19 cellular contexts compared by ENCODE assay signal in the genomic region with DNA sequence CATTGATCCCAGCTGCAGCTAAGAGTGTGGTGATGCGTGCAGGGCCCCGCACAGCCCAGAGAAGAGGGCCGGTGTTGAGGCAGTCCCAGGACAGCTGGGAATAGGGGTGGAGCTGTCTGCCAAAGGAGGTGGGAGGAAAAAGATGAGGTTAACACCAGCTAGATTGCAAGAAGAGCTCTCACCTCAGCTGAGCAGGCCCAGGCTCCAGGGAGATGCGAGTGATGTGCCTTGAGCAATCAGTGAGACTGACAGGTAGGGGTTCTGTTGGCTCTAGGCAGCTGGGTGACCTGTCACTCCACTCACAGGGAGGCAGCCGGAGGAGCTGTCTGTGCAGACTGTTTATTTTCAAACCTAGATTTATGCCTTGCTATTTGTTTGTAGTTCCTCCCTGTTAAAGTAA.
DNase-seq lines count a peak whose midpoint lies in the region; ATAC-seq and TF ChIP-seq lines count a peak whose summit lies in the region.
"Had no signal": no experiment of that assay in that cellular context is flagged by ENCODE, and none has a peak within 500 bp of the region (broad histone marks: within the 10 kb centered on the region; RNA-seq: fewer than 3 reads in every experiment).

No MANE protein-coding gene starts in this region.

- no peak overlapping the region for H2BK120ac ChIP-seq in H9 (ENCODE audit: low read depth, low read length, poor library complexity, severe bottlenecking)

- no peak overlapping the region for H3K18ac ChIP-seq in H9 (ENCODE audit: insufficient read length, low read depth, low read length)

- H3K27ac ChIP-seq in H9 (ENCODE audit: insufficient read length, low read depth, low read length) (no peak overlapping the region), endodermal cell (ENCODE audit: low read depth, low read length) (no peak overlapping the region), muscle layer of colon (ENCODE audit: low read depth, low read length) (peak overlapping the region; percentile 4), prostate gland (no peak overlapping the region), suprapubic skin (no peak overlapping the region)
- H3K27ac ChIP-seq: BLaER1, KMS-11, PC-9 had no signal

- no peak overlapping the region for H2AK5ac ChIP-seq in H9 (ENCODE audit: insufficient read length, low read length)

- no peak overlapping the region for H3K4me3 Mint-ChIP-seq in H9
- no peak overlapping the region for H3K4me3 Mint-ChIP-seq in endodermal cell
- H3K4me3 Mint-ChIP-seq: CD4-positive, CD25-positive, alpha-beta regulatory T cell; IgD-negative memory B cell had no signal

- H4K20me1 ChIP-seq in H9 (ENCODE audit: control insufficient read depth, insufficient read depth, insufficient read length): no peaks in the 10 kb centered on the region
- H4K20me1 ChIP-seq: BLaER1 had no signal

- no peak for TF ChIP-seq EP300 in suprapubic skin (IDR thresholded peaks at IDR 0.05)

- H3K14ac ChIP-seq in H9 (ENCODE audit: insufficient read depth, low read length): no peak overlapping the region

- H4K5ac ChIP-seq in H9 (ENCODE audit: insufficient read length, low read depth, low read length): no peak overlapping the region

- H4K91ac ChIP-seq in H9 (ENCODE audit: insufficient read length, low read depth, low read length): no peak overlapping the region

- H3K27me3 Mint-ChIP-seq in H9 (ENCODE audit: low read depth): no peaks in the 10 kb centered on the region; the same call in none of the 2 replicates
- no peaks in the 10 kb centered on the region for H3K27me3 Mint-ChIP-seq in endodermal cell (ENCODE audit: insufficient read depth)

- no peaks in the 10 kb centered on the region for H3K36me3 Mint-ChIP-seq in H9 (ENCODE audit: insufficient read depth in 1 of 3, low read depth in 3 of 3)
- no peaks in the 10 kb centered on the region for H3K36me3 Mint-ChIP-seq in endodermal cell (ENCODE audit: low read depth)
- H3K36me3 Mint-ChIP-seq: CD4-positive, CD25-positive, alpha-beta regulatory T cell; IgD-negative memory B cell had no signal

- H3K4me3 ChIP-seq in endodermal cell (ENCODE audit: low read length): no peak overlapping the region
- no peak overlapping the region for H3K4me3 ChIP-seq in muscle layer of colon (ENCODE audit: low read depth in 1 of 2, low read length in 2 of 2)
- no peak overlapping the region for H3K4me3 ChIP-seq in prostate gland
- no peak overlapping the region for H3K4me3 ChIP-seq in suprapubic skin
- H3K4me3 ChIP-seq: BLaER1, PC-9 had no signal

- H3K79me1 ChIP-seq in H9 (ENCODE audit: insufficient read depth, low read depth, low read length, poor library complexity, severe bottlenecking): no peaks in the 10 kb centered on the region

- no peaks in the 10 kb centered on the region for H3K9me3 ChIP-seq in H9 (ENCODE audit: control insufficient read depth, low read depth, low read length)
- no peaks in the 10 kb centered on the region for H3K9me3 ChIP-seq in endodermal cell (ENCODE audit: control insufficient read depth, low read length)
- no peaks in the 10 kb centered on the region for H3K9me3 ChIP-seq in muscle layer of colon (ENCODE audit: low read length)
- H3K9me3 ChIP-seq in prostate gland: no peaks in the 10 kb centered on the region
- H3K9me3 ChIP-seq in suprapubic skin: no peaks in the 10 kb centered on the region
- H3K9me3 ChIP-seq: BLaER1 had no signal

- ATAC-seq in omental fat pad (ENCODE audit: low FRiP score): no peak
- ATAC-seq in GM18873 (IDR thresholded peaks at IDR 0.05; ENCODE audit: low FRiP score, unreplicated experiment): no peak
- no peak for ATAC-seq in HG03045 (IDR thresholded peaks at IDR 0.05; ENCODE audit: unreplicated experiment)
- ATAC-seq: Right ventricle myocardium inferior had no signal

- no peak overlapping the region for H2BK15ac ChIP-seq in H9 (ENCODE audit: low read depth, low read length)

- H3K9me3 Mint-ChIP-seq in H9 (no peaks in the 10 kb centered on the region), endodermal cell (no peaks in the 10 kb centered on the region)
- H3K9me3 Mint-ChIP-seq: IgD-negative memory B cell had no signal

- no peak overlapping the region for H3K56ac ChIP-seq in H9 (ENCODE audit: insufficient read length, low read depth, low read length)

- no peak overlapping the region for H3K23ac ChIP-seq in H9 (ENCODE audit: insufficient read length, low read depth, low read length)

- H3K36me3 ChIP-seq in endodermal cell (ENCODE audit: control insufficient read depth, insufficient read depth, low read length): no peaks in the 10 kb centered on the region
- no peaks in the 10 kb centered on the region for H3K36me3 ChIP-seq in muscle layer of colon (ENCODE audit: insufficient read depth, low read length)
- H3K36me3 ChIP-seq in prostate gland: no peaks in the 10 kb centered on the region
- no peaks in the 10 kb centered on the region for H3K36me3 ChIP-seq in suprapubic skin
- H3K36me3 ChIP-seq: BLaER1 had no signal

- H3K23me2 ChIP-seq in H9 (ENCODE audit: insufficient read length, low read depth, low read length, poor library complexity, severe bottlenecking): no peaks in the 10 kb centered on the region

- no CpG with 5 or more reads among the region's 5 CpGs for WGBS in H9 (ENCODE audit: extremely low coverage, insufficient read length, low lambda C conversion rate)
- 91 to 95% methylated on average over 4 to 5 of the region's 5 CpGs for WGBS in endodermal cell (ENCODE audit: insufficient coverage in 1 of 2, insufficient read length in 1 of 2), 2 experiments
- WGBS in prostate gland: 50% methylated on average over 5 of the region's 5 CpGs
- 68% methylated on average over 5 of the region's 5 CpGs for WGBS in suprapubic skin

- TF ChIP-seq POLR2A in prostate gland (IDR thresholded peaks at IDR 0.05) (no peak), suprapubic skin (IDR thresholded peaks at IDR 0.05) (no peak)

- no peak overlapping the region for H3K4ac ChIP-seq in H9 (ENCODE audit: low read depth, low read length)

- no peak overlapping the region for H3K9ac ChIP-seq in H9 (ENCODE audit: extremely low read depth, insufficient read length, low read length)
- H3K9ac ChIP-seq in endodermal cell (ENCODE audit: extremely low read depth, low read length, poor library complexity, severe bottlenecking): no peak overlapping the region
- no peak overlapping the region for H3K9ac ChIP-seq in muscle layer of colon (ENCODE audit: low read length)
- H3K9ac ChIP-seq: BLaER1, KMS-11 had no signal

- H3K4me1 Mint-ChIP-seq in H9 (peaks cover 3 to 5% of the 10 kb centered on the region in 2 experiments; a peak in 3 of 4 replicates), endodermal cell (peaks cover 2% of the 10 kb centered on the region)
- H3K4me1 Mint-ChIP-seq: CD4-positive, CD25-positive, alpha-beta regulatory T cell; IgD-negative memory B cell had no signal

- H3K27me3 ChIP-seq in H9 (ENCODE audit: insufficient read depth, low read length): no peaks in the 10 kb centered on the region
- no peaks in the 10 kb centered on the region for H3K27me3 ChIP-seq in endodermal cell (ENCODE audit: control insufficient read depth, insufficient read depth, low read length, poor library complexity, severe bottlenecking)
- H3K27me3 ChIP-seq in muscle layer of colon (ENCODE audit: control insufficient read depth in 1 of 2, insufficient read depth in 2 of 2, low read length in 2 of 2): no peaks in the 10 kb centered on the region
- H3K27me3 ChIP-seq in prostate gland (replicated peaks; ENCODE audit: insufficient read depth): no peaks in the 10 kb centered on the region
- H3K27me3 ChIP-seq in suprapubic skin: peaks cover 4% of the 10 kb centered on the region
- H3K27me3 ChIP-seq: BLaER1 had no signal

- H2BK12ac ChIP-seq in H9 (ENCODE audit: insufficient read length, low read depth, low read length): no peak overlapping the region

- DNase-seq in H9: no peak
- DNase-seq in endodermal cell: peak; percentile 50
- DNase-seq in prostate gland (ENCODE audit: low spot score): peak; percentile 19
- no peak for DNase-seq in omental fat pad (ENCODE audit: low spot score)
- DNase-seq in suprapubic skin (ENCODE audit: low spot score in 2 of 2): no peak
- DNase-seq: CD4-positive, CD25-positive, alpha-beta regulatory T cell; NCI-H1048; NCI-H1417; NCI-H1694; NCI-H2029 treated with DMSO at 0.1 percent for 48 hours; NCI-H526; PC-9 had no signal

- H2AFZ ChIP-seq in H9 (ENCODE audit: low read length): no peak overlapping the region

- H3K79me2 ChIP-seq in H9 (ENCODE audit: insufficient read depth, low read length): no peaks in the 10 kb centered on the region

- TF ChIP-seq CTCF in H9 (conservative IDR thresholded peaks at IDR 0.05) (no peak), endodermal cell (conservative IDR thresholded peaks at IDR 0.05) (no peak), prostate gland (IDR thresholded peaks at IDR 0.05) (no peak), omental fat pad (IDR thresholded peaks at IDR 0.05) (no peak), suprapubic skin (IDR thresholded peaks at IDR 0.05) (no peak)

- H3K4me1 ChIP-seq in H9 (ENCODE audit: insufficient read depth, low read length) (no peaks in the 10 kb centered on the region; the same call in 1 of the 2 replicates), endodermal cell (ENCODE audit: control insufficient read depth, insufficient read depth, low read length) (no peaks in the 10 kb centered on the region), muscle layer of colon (ENCODE audit: insufficient read depth, low read length) (peaks cover 29% of the 10 kb centered on the region), prostate gland (replicated peaks) (peaks cover 5% of the 10 kb centered on the region), suprapubic skin (no peaks in the 10 kb centered on the region)
- H3K4me1 ChIP-seq: BLaER1 had no signal

- no peak overlapping the region for H4K8ac ChIP-seq in H9 (replicated peaks; ENCODE audit: insufficient read length, low read depth, low read length)

- intact Hi-C loops in prostate gland (cut with DNase I): no loop called here

- no peak overlapping the region for H3K4me2 ChIP-seq in H9 (ENCODE audit: insufficient read depth, insufficient read length, low read length)
- H3K4me2 ChIP-seq: BLaER1, KMS-11, PC-9 had no signal

- H3T11ph ChIP-seq in H9 (ENCODE audit: low read length): no peak overlapping the region

- no peak overlapping the region for H2BK5ac ChIP-seq in H9 (ENCODE audit: insufficient read length, low read length)

- peak overlapping the region in 2 of 3 experiments; percentile 50 to 66; a peak in 1 of 7 replicates for H3K27ac Mint-ChIP-seq in H9
- H3K27ac Mint-ChIP-seq in endodermal cell: no peak overlapping the region
- H3K27ac Mint-ChIP-seq: CD4-positive, CD25-positive, alpha-beta regulatory T cell; IgD-negative memory B cell had no signal

- H2BK20ac ChIP-seq in H9 (ENCODE audit: low read depth, low read length, poor library complexity, severe bottlenecking): no peak overlapping the region

Comparison
In these comparisons a context has a peak if more than half of its experiments do, and no peak if none do; other contexts are left out.
1. DNase-seq: peak in endodermal cell (single experiment) and prostate gland (single experiment); none in H9 (single experiment), omental fat pad (single experiment) and suprapubic skin (0 of 2).